1 cellular context compared by ENCODE assay signal in the genomic region with DNA sequence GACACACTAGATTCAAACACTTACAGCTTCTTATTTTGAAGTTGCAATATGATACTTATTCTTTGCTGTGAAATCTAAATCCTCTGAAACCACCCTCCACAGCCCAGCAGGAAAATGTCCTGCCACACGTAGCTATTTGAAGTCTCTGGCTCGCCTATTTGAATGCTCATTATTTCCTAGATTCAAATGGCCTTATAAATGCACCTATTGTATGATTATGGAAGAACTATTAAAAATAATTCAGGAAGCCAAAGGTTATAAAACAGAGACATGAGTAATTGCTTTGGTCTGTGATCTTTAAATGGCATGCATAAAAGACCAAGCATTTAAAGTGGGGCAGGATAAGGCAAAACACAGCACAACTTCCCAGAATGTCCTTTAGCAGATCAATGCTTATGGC.
TF ChIP-seq lines count a peak whose summit lies in the region.

No MANE protein-coding gene starts in this region.

TF ChIP-seq in WTC11, 78 proteins besides CTCF, POLR2A, EP300 and RAD21 (continued from another document):
- TF ChIP-seq, protein P1, sequence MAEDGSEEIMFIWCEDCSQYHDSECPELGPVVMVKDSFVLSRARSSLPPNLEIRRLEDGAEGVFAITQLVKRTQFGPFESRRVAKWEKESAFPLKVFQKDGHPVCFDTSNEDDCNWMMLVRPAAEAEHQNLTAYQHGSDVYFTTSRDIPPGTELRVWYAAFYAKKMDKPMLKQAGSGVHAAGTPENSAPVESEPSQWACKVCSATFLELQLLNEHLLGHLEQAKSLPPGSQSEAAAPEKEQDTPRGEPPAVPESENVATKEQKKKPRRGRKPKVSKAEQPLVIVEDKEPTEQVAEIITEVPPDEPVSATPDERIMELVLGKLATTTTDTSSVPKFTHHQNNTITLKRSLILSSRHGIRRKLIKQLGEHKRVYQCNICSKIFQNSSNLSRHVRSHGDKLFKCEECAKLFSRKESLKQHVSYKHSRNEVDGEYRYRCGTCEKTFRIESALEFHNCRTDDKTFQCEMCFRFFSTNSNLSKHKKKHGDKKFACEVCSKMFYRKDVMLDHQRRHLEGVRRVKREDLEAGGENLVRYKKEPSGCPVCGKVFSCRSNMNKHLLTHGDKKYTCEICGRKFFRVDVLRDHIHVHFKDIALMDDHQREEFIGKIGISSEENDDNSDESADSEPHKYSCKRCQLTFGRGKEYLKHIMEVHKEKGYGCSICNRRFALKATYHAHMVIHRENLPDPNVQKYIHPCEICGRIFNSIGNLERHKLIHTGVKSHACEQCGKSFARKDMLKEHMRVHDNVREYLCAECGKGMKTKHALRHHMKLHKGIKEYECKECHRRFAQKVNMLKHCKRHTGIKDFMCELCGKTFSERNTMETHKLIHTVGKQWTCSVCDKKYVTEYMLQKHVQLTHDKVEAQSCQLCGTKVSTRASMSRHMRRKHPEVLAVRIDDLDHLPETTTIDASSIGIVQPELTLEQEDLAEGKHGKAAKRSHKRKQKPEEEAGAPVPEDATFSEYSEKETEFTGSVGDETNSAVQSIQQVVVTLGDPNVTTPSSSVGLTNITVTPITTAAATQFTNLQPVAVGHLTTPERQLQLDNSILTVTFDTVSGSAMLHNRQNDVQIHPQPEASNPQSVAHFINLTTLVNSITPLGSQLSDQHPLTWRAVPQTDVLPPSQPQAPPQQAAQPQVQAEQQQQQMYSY (CRISPR knock-in tag; IDR thresholded peaks at IDR 0.05), result no peak
